In genomic region chr1:247209306-247209900, GRCh38 we compare ENCODE assay signal across 1 cellular context.
TF ChIP-seq lines count a peak whose summit lies in the region.

No MANE protein-coding gene starts in this region.

TF ChIP-seq in HepG2, 621 proteins besides CTCF, POLR2A, EP300 and RAD21 (continued from another document):
- TF ChIP-seq ZNF704 (CRISPR knock-in tag; IDR thresholded peaks at IDR 0.05; ENCODE audit: borderline replicate concordance) = no peak
